In genomic region chr11:83671295-83671694, GRCh38 we compare ENCODE assay signal across 16 cellular contexts.
DNase-seq lines count a peak whose midpoint lies in the region; ATAC-seq and TF ChIP-seq lines count a peak whose summit lies in the region.
"Had no signal": no experiment of that assay in that cellular context is flagged by ENCODE, and none has a peak within 500 bp of the region (broad histone marks: within the 10 kb centered on the region; RNA-seq: fewer than 3 reads in every experiment).

No MANE protein-coding gene starts in this region.

- H3K27ac ChIP-seq in gastroesophageal sphincter: no peak overlapping the region
- H3K27ac ChIP-seq: heart left ventricle, transverse colon had no signal

- peaks cover 9% of the 10 kb centered on the region for H3K4me1 Mint-ChIP-seq in WTC11

- CTCF ChIA-PET in WTC11 (lab: Charles Lee): interaction anchor here (0.9 to 1.4 kb wide), 5 partner anchors 9 to 378 kb away, joined by 3 to 10 read pairs (median 4); no protein-coding TSS in a partner anchor

- DNase-seq in NCI-H345 (lab: John Stamatoyannopoulos, UW) (peak; percentile 17), NCI-H345 treated with DMSO at 0.1 percent for 48 hours (lab: John Stamatoyannopoulos, UW; ENCODE audit: unreplicated experiment) (no peak), WTC11 (ENCODE audit: low spot score) (no peak), midbrain (lab: John Stamatoyannopoulos, UW) (peak; percentile 22), epidermal melanocyte (ENCODE audit: insufficient read length, low spot score) (no peak)
- DNase-seq: activated CD8-positive, alpha-beta memory T cell treated with anti-CD3 and anti-CD28 coated beads for 24 hours; activated effector memory CD4-positive, alpha-beta T cell treated with anti-CD3 and anti-CD28 coated beads, Interleukin-2, amount 50 U/mL, for 16 hours; DMS79 treated with DMSO at 0.1 percent for 48 hours; effector memory CD4-positive, alpha-beta T cell; heart left ventricle; T1000; transverse colon had no signal

- no peak overlapping the region for H3K4me3 ChIP-seq in gastroesophageal sphincter
- H3K4me3 ChIP-seq: heart left ventricle, transverse colon had no signal

- ATAC-seq in WTC11 (peak; percentile 44; the same call in 1 of the 2 replicates), gastroesophageal sphincter (no peak), esophagus mucosa (no peak)
- ATAC-seq: heart left ventricle, Right ventricle myocardium inferior had no signal

- no peak for TF ChIP-seq EP300 in gastroesophageal sphincter (IDR thresholded peaks at IDR 0.05)

- H3K4me1 ChIP-seq in gastroesophageal sphincter: no peaks in the 10 kb centered on the region
- H3K4me1 ChIP-seq: transverse colon had no signal

- WGBS in gastroesophageal sphincter (ENCODE audit: low coverage in 1 of 2), 2 donors: 89 to 95% methylated on average over 2 of the region's 2 CpGs

- no peaks in the 10 kb centered on the region for H3K36me3 Mint-ChIP-seq in WTC11

- POLR2A ChIA-PET in WTC11 (lab: Charles Lee): no interaction called here

- no peaks in the 10 kb centered on the region for H3K27me3 Mint-ChIP-seq in WTC11 (ENCODE audit: low read depth)

- H3K27me3 ChIP-seq in gastroesophageal sphincter: no peaks in the 10 kb centered on the region
- H3K27me3 ChIP-seq: heart left ventricle, transverse colon had no signal

- TF ChIP-seq POLR2A in gastroesophageal sphincter (IDR thresholded peaks at IDR 0.05): no peak

- H3K9me3 Mint-ChIP-seq in WTC11: no peaks in the 10 kb centered on the region

- H3K27ac Mint-ChIP-seq in WTC11: no peak overlapping the region

- TF ChIP-seq CTCF in LNCAP (IDR thresholded peaks at IDR 0.05) (peak; percentile 19; the same call in 1 of the 2 replicates), WTC11 (IDR thresholded peaks at IDR 0.05) (no peak), gastroesophageal sphincter (IDR thresholded peaks at IDR 0.05) (no peak)

- no peaks in the 10 kb centered on the region for H3K36me3 ChIP-seq in gastroesophageal sphincter
- H3K36me3 ChIP-seq: heart left ventricle, transverse colon had no signal

- H3K9me3 ChIP-seq in gastroesophageal sphincter: no peaks in the 10 kb centered on the region
- H3K9me3 ChIP-seq: heart left ventricle, transverse colon had no signal

- no peak overlapping the region for H3K4me3 Mint-ChIP-seq in WTC11

TF ChIP-seq in WTC11, 78 proteins besides CTCF, POLR2A, EP300 and RAD21 (continues in another document):
- TF ChIP-seq RELA (CRISPR knock-in tag; IDR thresholded peaks at IDR 0.05; ENCODE audit: borderline replicate concordance): no peak
- no peak for TF ChIP-seq E2F5 (CRISPR knock-in tag; IDR thresholded peaks at IDR 0.05)
- no peak for TF ChIP-seq MLX (CRISPR knock-in tag; IDR thresholded peaks at IDR 0.05)
- no peak for TF ChIP-seq E2F1 (CRISPR knock-in tag; IDR thresholded peaks at IDR 0.05)
- no peak for TF ChIP-seq ZMAT4 (CRISPR knock-in tag; IDR thresholded peaks at IDR 0.05)
- no peak for TF ChIP-seq PREB (CRISPR knock-in tag; IDR thresholded peaks at IDR 0.05; ENCODE audit: borderline replicate concordance)
- no peak for TF ChIP-seq HMGXB4 (CRISPR knock-in tag; IDR thresholded peaks at IDR 0.05)
- TF ChIP-seq NFE2L1 (CRISPR knock-in tag; IDR thresholded peaks at IDR 0.05): no peak
- no peak for TF ChIP-seq USF1 (CRISPR knock-in tag; IDR thresholded peaks at IDR 0.05)
- TF ChIP-seq NFYB (CRISPR knock-in tag; conservative IDR thresholded peaks at IDR 0.05; ENCODE audit: low read depth): no peak
- TF ChIP-seq OVOL2 (CRISPR knock-in tag; IDR thresholded peaks at IDR 0.05; ENCODE audit: borderline replicate concordance): no peak
- TF ChIP-seq ATF6 (CRISPR knock-in tag; IDR thresholded peaks at IDR 0.05): no peak
- TF ChIP-seq ZNF512 (CRISPR knock-in tag; IDR thresholded peaks at IDR 0.05; ENCODE audit: borderline replicate concordance): no peak

Comparison
In these comparisons a context has a peak if more than half of its experiments do, and no peak if none do; other contexts are left out.
1. DNase-seq: peak in NCI-H345 (single experiment) and midbrain (single experiment); none in NCI-H345 treated with DMSO at 0.1 percent for 48 hours (single experiment), WTC11 (single experiment) and epidermal melanocyte (single experiment).